Comparison of ENCODE assay signal across 7 cellular contexts in genomic region chr5:131346204-131346603, GRCh38.
DNase-seq lines count a peak whose midpoint lies in the region; ATAC-seq and TF ChIP-seq lines count a peak whose summit lies in the region.
"Not testable (repeated sequence)": the region's sequence is repeated elsewhere in the genome, so short reads cannot be mapped to it uniquely, and the experiment has no call there.

No MANE protein-coding gene starts in this region.

- not testable (repeated sequence) for H3K27ac ChIP-seq in CD8-positive, alpha-beta T cell (ENCODE audit: low read depth, low read length)

- peaks cover 28% of the 10 kb centered on the region for H3K9me3 Mint-ChIP-seq in CD8-positive, alpha-beta T cell
- peaks cover 15% of the 10 kb centered on the region for H3K9me3 Mint-ChIP-seq in activated CD8-positive, alpha-beta T cell treated with anti-CD3 and anti-CD28 coated beads, Interleukin-2, amount 10 ng/mL, durations not matched to agents 7 days and 5 days (ENCODE audit: insufficient read depth)
- H3K9me3 Mint-ChIP-seq in activated naive CD4-positive, alpha-beta T cell treated with anti-CD3 and anti-CD28 coated beads for 36 hours = peaks cover 36% of the 10 kb centered on the region
- H3K9me3 Mint-ChIP-seq in activated naive CD8-positive, alpha-beta T cell treated with anti-CD3 and anti-CD28 coated beads, Interleukin-2, amount 50 U/mL, for 24 hours = peaks cover 21% of the 10 kb centered on the region
- H3K9me3 Mint-ChIP-seq in memory B cell; stimulated activated effector memory CD8-positive, alpha-beta T cell treated with anti-CD3 and anti-CD28 coated beads, Interleukin-12 subunit alpha, Interleukin-12 subunit beta, amount 100 ng/mL, for 72 hours: not testable (repeated sequence)

- peaks cover 81% of the 10 kb centered on the region for H3K36me3 Mint-ChIP-seq in CD8-positive, alpha-beta T cell
- not testable (repeated sequence) for H3K36me3 Mint-ChIP-seq in T-helper 17 cell (ENCODE audit: low read depth)
- peaks cover 72% of the 10 kb centered on the region for H3K36me3 Mint-ChIP-seq in activated CD8-positive, alpha-beta T cell treated with anti-CD3 and anti-CD28 coated beads, Interleukin-2, amount 10 ng/mL, durations not matched to agents 7 days and 5 days (ENCODE audit: low read depth)
- H3K36me3 Mint-ChIP-seq in activated naive CD4-positive, alpha-beta T cell treated with anti-CD3 and anti-CD28 coated beads for 36 hours (ENCODE audit: low read depth) = peaks cover 64% of the 10 kb centered on the region
- peaks cover 71% of the 10 kb centered on the region for H3K36me3 Mint-ChIP-seq in activated naive CD8-positive, alpha-beta T cell treated with anti-CD3 and anti-CD28 coated beads, Interleukin-2, amount 50 U/mL, for 24 hours (ENCODE audit: low read depth)
- H3K36me3 Mint-ChIP-seq in memory B cell = peaks cover 52% of the 10 kb centered on the region
- peaks cover 65% of the 10 kb centered on the region for H3K36me3 Mint-ChIP-seq in stimulated activated effector memory CD8-positive, alpha-beta T cell treated with anti-CD3 and anti-CD28 coated beads, Interleukin-12 subunit alpha, Interleukin-12 subunit beta, amount 100 ng/mL, for 72 hours

- not testable (repeated sequence) for H3K27me3 ChIP-seq in CD8-positive, alpha-beta T cell (ENCODE audit: insufficient read depth, low read length)

- TF ChIP-seq CTCF in CD8-positive, alpha-beta T cell (IDR thresholded peaks at IDR 0.05) = not testable (repeated sequence)

- POLR2A ChIA-PET in CD8-positive, alpha-beta T cell (lab: Charles Lee) = not testable (repeated sequence)
- POLR2A ChIA-PET in activated CD8-positive, alpha-beta T cell treated with anti-CD3 and anti-CD28 coated beads, Interleukin-2, amount 10 ng/mL, durations not matched to agents 7 days and 5 days (lab: Charles Lee) = interaction anchor here (0.6 kb wide), 1 partner anchor 20 kb away, joined by 4 read pairs; no protein-coding TSS in a partner anchor

- not testable (repeated sequence) for DNase-seq in CD8-positive, alpha-beta T cell; T-helper 17 cell; activated CD8-positive, alpha-beta T cell treated with anti-CD3 and anti-CD28 coated beads, Interleukin-2, amount 10 ng/mL, durations not matched to agents 7 days and 5 days; activated naive CD4-positive, alpha-beta T cell treated with anti-CD3 and anti-CD28 coated beads for 36 hours; activated naive CD8-positive, alpha-beta T cell treated with anti-CD3 and anti-CD28 coated beads, Interleukin-2, amount 50 U/mL, for 24 hours; memory B cell (ENCODE audit: low spot score in 2 of 2); stimulated activated effector memory CD8-positive, alpha-beta T cell treated with anti-CD3 and anti-CD28 coated beads, Interleukin-12 subunit alpha, Interleukin-12 subunit beta, amount 100 ng/mL, for 72 hours (ENCODE audit: low spot score in 2 of 2)

- ATAC-seq in CD8-positive, alpha-beta T cell; T-helper 17 cell; activated CD8-positive, alpha-beta T cell treated with anti-CD3 and anti-CD28 coated beads, Interleukin-2, amount 10 ng/mL, durations not matched to agents 7 days and 5 days; activated naive CD8-positive, alpha-beta T cell treated with anti-CD3 and anti-CD28 coated beads, Interleukin-2, amount 50 U/mL, for 24 hours; memory B cell (ENCODE audit: low read depth); stimulated activated effector memory CD8-positive, alpha-beta T cell treated with anti-CD3 and anti-CD28 coated beads, Interleukin-12 subunit alpha, Interleukin-12 subunit beta, amount 100 ng/mL, for 72 hours: not testable (repeated sequence)

- H3K27ac Mint-ChIP-seq in CD8-positive, alpha-beta T cell = peak overlapping the region; percentile 84
- H3K27ac Mint-ChIP-seq in T-helper 17 cell = peak overlapping the region; percentile 59
- peak overlapping the region; percentile 2 for H3K27ac Mint-ChIP-seq in activated CD8-positive, alpha-beta T cell treated with anti-CD3 and anti-CD28 coated beads, Interleukin-2, amount 10 ng/mL, durations not matched to agents 7 days and 5 days
- H3K27ac Mint-ChIP-seq in activated naive CD4-positive, alpha-beta T cell treated with anti-CD3 and anti-CD28 coated beads for 36 hours = peak overlapping the region; percentile 67
- H3K27ac Mint-ChIP-seq in activated naive CD8-positive, alpha-beta T cell treated with anti-CD3 and anti-CD28 coated beads, Interleukin-2, amount 50 U/mL, for 24 hours = peak overlapping the region; percentile 27
- peak overlapping the region; percentile 91 for H3K27ac Mint-ChIP-seq in memory B cell
- peak overlapping the region; percentile 60 for H3K27ac Mint-ChIP-seq in stimulated activated effector memory CD8-positive, alpha-beta T cell treated with anti-CD3 and anti-CD28 coated beads, Interleukin-12 subunit alpha, Interleukin-12 subunit beta, amount 100 ng/mL, for 72 hours

- intact Hi-C loops in CD8-positive, alpha-beta T cell (cut with DNase I, micrococcal nuclease) = loop anchor here in 1 of 2 experiments (5.0 kb wide), 1 partner anchor 36 kb away; no protein-coding TSS in a partner anchor
- intact Hi-C loops in activated naive CD4-positive, alpha-beta T cell treated with anti-CD3 and anti-CD28 coated beads for 36 hours (cut with micrococcal nuclease) = not testable (repeated sequence)

- CTCF ChIA-PET in CD8-positive, alpha-beta T cell (lab: Charles Lee) = interaction anchor here (2.2 kb wide), 1 partner anchor 10 kb away, joined by 6 read pairs; no protein-coding TSS in a partner anchor
- CTCF ChIA-PET in activated CD8-positive, alpha-beta T cell treated with anti-CD3 and anti-CD28 coated beads, Interleukin-2, amount 10 ng/mL, durations not matched to agents 7 days and 5 days (lab: Charles Lee) = interaction anchor here (2.2 kb wide), 1 partner anchor 36 kb away, joined by 6 read pairs; no protein-coding TSS in a partner anchor
- CTCF ChIA-PET in activated naive CD4-positive, alpha-beta T cell treated with anti-CD3 and anti-CD28 coated beads for 36 hours (lab: Charles Lee) = not testable (repeated sequence)

- H3K36me3 ChIP-seq in CD8-positive, alpha-beta T cell (ENCODE audit: insufficient read depth, low read length) = not testable (repeated sequence)

- not testable (repeated sequence) for H3K4me3 ChIP-seq in CD8-positive, alpha-beta T cell (ENCODE audit: low read depth, low read length)

- H3K27me3 Mint-ChIP-seq in CD8-positive, alpha-beta T cell (ENCODE audit: low read depth); T-helper 17 cell; activated CD8-positive, alpha-beta T cell treated with anti-CD3 and anti-CD28 coated beads, Interleukin-2, amount 10 ng/mL, durations not matched to agents 7 days and 5 days (ENCODE audit: low read depth); activated naive CD4-positive, alpha-beta T cell treated with anti-CD3 and anti-CD28 coated beads for 36 hours (ENCODE audit: low read depth); activated naive CD8-positive, alpha-beta T cell treated with anti-CD3 and anti-CD28 coated beads, Interleukin-2, amount 50 U/mL, for 24 hours; memory B cell: not testable (repeated sequence)

- peaks cover 30% of the 10 kb centered on the region for H3K4me1 ChIP-seq in CD8-positive, alpha-beta T cell (ENCODE audit: insufficient read depth, low read length)

- H3K9me3 ChIP-seq in CD8-positive, alpha-beta T cell (ENCODE audit: low read length); T-helper 17 cell (ENCODE audit: control insufficient read depth, low read length, poor library complexity, severe bottlenecking): not testable (repeated sequence)

- peaks cover 74% of the 10 kb centered on the region for H3K4me1 Mint-ChIP-seq in CD8-positive, alpha-beta T cell (ENCODE audit: low read depth)
- H3K4me1 Mint-ChIP-seq in T-helper 17 cell (peaks cover 40% of the 10 kb centered on the region), memory B cell (peaks cover 23% of the 10 kb centered on the region)
- peaks cover 45% of the 10 kb centered on the region for H3K4me1 Mint-ChIP-seq in activated CD8-positive, alpha-beta T cell treated with anti-CD3 and anti-CD28 coated beads, Interleukin-2, amount 10 ng/mL, durations not matched to agents 7 days and 5 days (ENCODE audit: low read depth)
- peaks cover 69% of the 10 kb centered on the region for H3K4me1 Mint-ChIP-seq in activated naive CD4-positive, alpha-beta T cell treated with anti-CD3 and anti-CD28 coated beads for 36 hours (ENCODE audit: low read depth)
- H3K4me1 Mint-ChIP-seq in activated naive CD8-positive, alpha-beta T cell treated with anti-CD3 and anti-CD28 coated beads, Interleukin-2, amount 50 U/mL, for 24 hours = peaks cover 65% of the 10 kb centered on the region
- peaks cover 68% of the 10 kb centered on the region for H3K4me1 Mint-ChIP-seq in stimulated activated effector memory CD8-positive, alpha-beta T cell treated with anti-CD3 and anti-CD28 coated beads, Interleukin-12 subunit alpha, Interleukin-12 subunit beta, amount 100 ng/mL, for 72 hours

- H3K4me3 Mint-ChIP-seq in CD8-positive, alpha-beta T cell; activated CD8-positive, alpha-beta T cell treated with anti-CD3 and anti-CD28 coated beads, Interleukin-2, amount 10 ng/mL, durations not matched to agents 7 days and 5 days; activated naive CD4-positive, alpha-beta T cell treated with anti-CD3 and anti-CD28 coated beads for 36 hours; activated naive CD8-positive, alpha-beta T cell treated with anti-CD3 and anti-CD28 coated beads, Interleukin-2, amount 50 U/mL, for 24 hours; memory B cell; stimulated activated effector memory CD8-positive, alpha-beta T cell treated with anti-CD3 and anti-CD28 coated beads, Interleukin-12 subunit alpha, Interleukin-12 subunit beta, amount 100 ng/mL, for 72 hours: not testable (repeated sequence)
- H3K4me3 Mint-ChIP-seq in T-helper 17 cell = peak overlapping the region; percentile 31

Comparison
In these comparisons a context has a peak if more than half of its experiments do, and no peak if none do; other contexts are left out.
1. H3K27ac Mint-ChIP-seq: peak in every context shown above with its lines; median percentile 91 in memory B cell; 84 in CD8-positive, alpha-beta T cell; 67 in activated naive CD4-positive, alpha-beta T cell treated with anti-CD3 and anti-CD28 coated beads for 36 hours; 60 in stimulated activated effector memory CD8-positive, alpha-beta T cell treated with anti-CD3 and anti-CD28 coated beads, Interleukin-12 subunit alpha, Interleukin-12 subunit beta, amount 100 ng/mL, for 72 hours; 59 in T-helper 17 cell; 27 in activated naive CD8-positive, alpha-beta T cell treated with anti-CD3 and anti-CD28 coated beads, Interleukin-2, amount 50 U/mL, for 24 hours; 2 in activated CD8-positive, alpha-beta T cell treated with anti-CD3 and anti-CD28 coated beads, Interleukin-2, amount 10 ng/mL, durations not matched to agents 7 days and 5 days.